In genomic region chr17:32491371-32492280, GRCh38 we compare ENCODE assay signal across 9 cellular contexts. TPM values are rescaled to one million over a fixed set of nuclear protein-coding genes. Genes with fewer than 3 reads are reported as not detected.
DNase-seq lines count a peak whose midpoint lies in the region; ATAC-seq and TF ChIP-seq lines count a peak whose summit lies in the region.
"Had no signal": no experiment of that assay in that cellular context is flagged by ENCODE, and none has a peak within 500 bp of the region (broad histone marks: within the 10 kb centered on the region; RNA-seq: fewer than 3 reads in every experiment).

No MANE protein-coding gene starts in this region.

- H3K27ac ChIP-seq in HEK293 (ENCODE audit: extremely low read depth, low read depth, low read length), result peak overlapping the region; percentile 8; the same call in 1 of the 2 replicates
- H3K27ac ChIP-seq in neural cell (ENCODE audit: low read length), result peak overlapping the region; percentile 2
- no peak overlapping the region for H3K27ac ChIP-seq in MM.1S (ENCODE audit: low read length)

- H3K36me3 ChIP-seq in HEK293 (ENCODE audit: control insufficient read depth in 2 of 2, insufficient read depth in 1 of 2, low read length in 2 of 2) (peaks cover 3 to 31% of the 10 kb centered on the region in 2 experiments; a peak in 2 of 3 replicates), neural cell (ENCODE audit: insufficient read depth, low read length) (peaks cover 26% of the 10 kb centered on the region), MM.1S (replicated peaks; ENCODE audit: insufficient read depth, low read length) (no peaks in the 10 kb centered on the region)

- POLR2A ChIA-PET in HEK293 (lab: Yijun Ruan, JAX), result interaction anchor here (0.7 to 0.9 kb wide), 3 partner anchors 9 to 47 kb away, joined by 3 read pairs; partner anchors contain the start of gene PSMD11

- H3K4me3 ChIP-seq in HEK293 (ENCODE audit: low read depth, low read length), result no peak overlapping the region
- H3K4me3 ChIP-seq in neural cell (ENCODE audit: low read length), result peak overlapping the region; percentile 88
- no peak overlapping the region for H3K4me3 ChIP-seq in MM.1S (ENCODE audit: low read length)

- in situ Hi-C loops in G401 (cut with HindIII; ENCODE audit: low sequenced_read_pairs), result no loop called here

- H2AFZ ChIP-seq in neural cell (ENCODE audit: low read depth, low read length) (no peak overlapping the region), MM.1S (ENCODE audit: low read length) (no peak overlapping the region)

- H3K27me3 ChIP-seq in neural cell (ENCODE audit: insufficient read depth, low read depth, low read length), result no peaks in the 10 kb centered on the region
- H3K27me3 ChIP-seq in MM.1S (replicated peaks; ENCODE audit: insufficient read depth, low read length), result no peaks in the 10 kb centered on the region

- DNase-seq in G401 (ENCODE audit: low spot score) (peak; percentile 33), MM.1S (no peak), amygdala (lab: John Stamatoyannopoulos, UW) (no peak)
- peak; percentile 33 for DNase-seq in activated naive CD4-positive, alpha-beta T cell treated with anti-CD3 and anti-CD28 coated beads, Interleukin-2, amount 50 U/mL, for 16 hours
- DNase-seq: T1000 had no signal

- no peaks in the 10 kb centered on the region for H3K9me2 ChIP-seq in neural cell (ENCODE audit: insufficient read depth, low read length)
- H3K9me2 ChIP-seq in MM.1S (replicated peaks; ENCODE audit: insufficient read depth, low read length), result no peaks in the 10 kb centered on the region

- CTCF ChIA-PET in HEK293 (lab: Yijun Ruan, JAX), result interaction anchor here (0.5 to 1.4 kb wide), 6 partner anchors 8 to 277 kb away, joined by 3 to 5 read pairs (median 3); no protein-coding TSS in a partner anchor

- TF ChIP-seq RAD21 in neural cell (conservative IDR thresholded peaks at IDR 0.05), result no peak

- H3K9me3 ChIP-seq in HEK293 (ENCODE audit: control insufficient read depth, insufficient read depth, low read depth, low read length) (no peaks in the 10 kb centered on the region), neural cell (ENCODE audit: low read length) (no peaks in the 10 kb centered on the region), MM.1S (replicated peaks; ENCODE audit: insufficient read depth, low read length) (no peaks in the 10 kb centered on the region)

- ATAC-seq in GM21367 (IDR thresholded peaks at IDR 0.05; ENCODE audit: unreplicated experiment) (no peak), HG03135 (IDR thresholded peaks at IDR 0.05; ENCODE audit: unreplicated experiment) (no peak)

- H4K20me1 ChIP-seq in neural cell (ENCODE audit: insufficient read depth) (peaks cover 10% of the 10 kb centered on the region), MM.1S (ENCODE audit: insufficient read depth, low read length) (no peaks in the 10 kb centered on the region)

- no peak for TF ChIP-seq CTCF in HEK293 (tag by site-specific recombination; IDR thresholded peaks at IDR 0.05)
- no peak for TF ChIP-seq CTCF in neural cell (IDR thresholded peaks at IDR 0.05; ENCODE audit: poor library complexity, severe bottlenecking)
- TF ChIP-seq CTCF in MM.1S (IDR thresholded peaks at IDR 0.05; ENCODE audit: low read length), result no peak

- peak overlapping the region; percentile 96 for H3K9ac ChIP-seq in neural cell (ENCODE audit: low read length)
- H3K9ac ChIP-seq in MM.1S (ENCODE audit: low read length), result no peak overlapping the region

- H3K79me2 ChIP-seq in neural cell (replicated peaks; ENCODE audit: insufficient read depth, low read length) (peaks cover 50% of the 10 kb centered on the region), MM.1S (ENCODE audit: low read length) (no peaks in the 10 kb centered on the region)

- H3F3A ChIP-seq in neural cell (ENCODE audit: insufficient read depth, low read length, poor library complexity, severe bottlenecking) (no peaks in the 10 kb centered on the region), MM.1S (ENCODE audit: insufficient read depth, low read length) (no peaks in the 10 kb centered on the region)

- no peak for TF ChIP-seq EP300 in neural cell (conservative IDR thresholded peaks at IDR 0.05; ENCODE audit: poor library complexity, severe bottlenecking)

- H3K4me1 ChIP-seq in HEK293 (ENCODE audit: control insufficient read depth, insufficient read depth, low read length) (peaks cover 27% of the 10 kb centered on the region), MM.1S (ENCODE audit: low read length) (no peaks in the 10 kb centered on the region)

- H3K4me2 ChIP-seq in neural cell (ENCODE audit: low read length) (peak overlapping the region; percentile 50), MM.1S (ENCODE audit: low read depth, low read length) (no peak overlapping the region)

TF ChIP-seq in HEK293, 187 proteins besides CTCF, POLR2A, EP300 and RAD21 (continues in another document):
- TF ChIP-seq ZNF518A (tag by site-specific recombination; conservative IDR thresholded peaks at IDR 0.05; ENCODE audit: low read depth), result no peak

TF ChIP-seq in neural cell, 6 proteins besides CTCF, POLR2A, EP300 and RAD21:
- TF ChIP-seq REST (IDR thresholded peaks at IDR 0.05; ENCODE audit: borderline replicate concordance), result no peak
- no peak for TF ChIP-seq SMC3 (conservative IDR thresholded peaks at IDR 0.05; ENCODE audit: poor library complexity)
- TF ChIP-seq EZH2 (IDR thresholded peaks at IDR 0.05; ENCODE audit: borderline replicate concordance, insufficient read depth, low read length, poor library complexity, severe bottlenecking), result no peak
- no peak for TF ChIP-seq MXI1 (conservative IDR thresholded peaks at IDR 0.05; ENCODE audit: poor library complexity, severe bottlenecking)
- no peak for TF ChIP-seq TAF1 (IDR thresholded peaks at IDR 0.05; ENCODE audit: low read depth)
- TF ChIP-seq POLR2AphosphoS5 (IDR thresholded peaks at IDR 0.05), result no peak

RNA-seq across cellular contexts. Expression of gene CDK5R1, which starts 4.8 kb away (rescaled TPM):
- 1.2 and 3.3 TPM in 2 replicates for total RNA-seq in G401 (2014; rRNA removed; shearing (Covaris generic))
- 199 and 213 TPM in 2 replicates for polyA plus RNA-seq in neural cell
- 271 and 294 TPM in 2 replicates for polyA minus RNA-seq in neural cell

RNA-seq across cellular contexts. Expression of gene PSMD11, which starts 47.3 kb away (rescaled TPM):
- 105 and 214 TPM in 2 replicates for total RNA-seq in G401 (2014; rRNA removed; shearing (Covaris generic))
- 43.9 and 54.1 TPM in 2 replicates for polyA plus RNA-seq in neural cell
- polyA minus RNA-seq in neural cell, result 89.0 and 92.8 TPM in 2 replicates

Comparison
In these comparisons a context has a peak if more than half of its experiments do, and no peak if none do; other contexts are left out.
1. DNase-seq: peak in G401 (single experiment) and activated naive CD4-positive, alpha-beta T cell treated with anti-CD3 and anti-CD28 coated beads, Interleukin-2, amount 50 U/mL, for 16 hours (single experiment); none in MM.1S (single experiment) and amygdala (0 of 56).